ENCODE assay signal across 8 cellular contexts in the genomic region with DNA sequence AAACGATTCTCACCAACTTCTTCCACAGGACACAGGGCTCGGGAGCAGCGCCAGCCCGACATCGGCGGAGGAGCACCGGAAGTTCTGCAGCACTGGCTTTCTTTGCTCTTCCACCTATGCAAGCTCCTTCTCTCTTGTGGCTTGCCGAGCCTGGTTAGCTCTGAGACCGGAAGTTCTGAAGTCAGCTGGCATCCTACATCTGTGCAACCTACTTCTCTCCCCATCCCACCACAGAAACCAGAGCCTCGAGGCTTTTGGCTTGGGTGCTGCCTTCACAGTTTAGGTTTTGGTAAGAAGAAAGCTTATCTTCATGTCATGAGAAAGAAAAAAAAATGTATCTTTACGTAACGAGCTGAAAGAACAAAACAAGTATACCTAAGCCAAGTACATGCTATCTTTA.
DNase-seq lines count a peak whose midpoint lies in the region; ATAC-seq and TF ChIP-seq lines count a peak whose summit lies in the region.

No MANE protein-coding gene starts in this region.

- peak; percentile 99 for DNase-seq in SKM-1 treated with dmso at 0.1 percent for 144 hours (lab: John Stamatoyannopoulos, UW; ENCODE audit: unreplicated experiment)
- peak; percentile 79 for DNase-seq in activated naive CD4-positive, alpha-beta T cell treated with anti-CD3 and anti-CD28 coated beads, Interleukin-2, amount 50 U/mL, for 16 hours
- peak in 30 of 49 donors; percentile 2 to 61 (median 19) for DNase-seq in substantia nigra (lab: John Stamatoyannopoulos, UW)
- DNase-seq in AG20443 (ENCODE audit: low spot score) = no peak
- DNase-seq in chondrocyte (ENCODE audit: low spot score) = no peak

- H3K27ac ChIP-seq in mucosa of rectum (ENCODE audit: low read depth in 2 of 2, low read length in 2 of 2) (peak overlapping the region; percentile 21 to 53), substantia nigra (ENCODE audit: low read depth, low read length, poor library complexity, severe bottlenecking) (no peak overlapping the region)

- peak overlapping the region; percentile 7 to 42 for H3K4me3 ChIP-seq in mucosa of rectum (ENCODE audit: low read length in 2 of 2)

- H3K27me3 Mint-ChIP-seq in chondrocyte (ENCODE audit: low read depth) = no peaks in the 10 kb centered on the region

- peaks cover 59% of the 10 kb centered on the region for H3K4me1 Mint-ChIP-seq in chondrocyte (ENCODE audit: low read depth)

- no peaks in the 10 kb centered on the region for H3K9me3 ChIP-seq in mucosa of rectum (ENCODE audit: control insufficient read depth in 2 of 2, low read length in 2 of 2)

- no peaks in the 10 kb centered on the region for H3K9me3 Mint-ChIP-seq in chondrocyte (ENCODE audit: low read depth)

- H3K27ac Mint-ChIP-seq in chondrocyte (ENCODE audit: unreplicated experiment) = no peak overlapping the region

- H3K4me3 Mint-ChIP-seq in chondrocyte (ENCODE audit: unreplicated experiment) = no peak overlapping the region

- H3K4me1 ChIP-seq in mucosa of rectum (ENCODE audit: control insufficient read depth in 2 of 2, insufficient read depth in 2 of 2, low read length in 2 of 2) = peaks cover 0 to 2% of the 10 kb centered on the region in 2 donors

- TF ChIP-seq CTCF in chondrocyte (IDR thresholded peaks at IDR 0.05) = no peak

- ATAC-seq in GM18861 (IDR thresholded peaks at IDR 0.05; ENCODE audit: unreplicated experiment) = peak; percentile 96
- ATAC-seq in HG03025 (IDR thresholded peaks at IDR 0.05; ENCODE audit: low FRiP score, unreplicated experiment) = peak; percentile 97

- no peaks in the 10 kb centered on the region for H3K36me3 ChIP-seq in mucosa of rectum (ENCODE audit: control insufficient read depth in 2 of 2, insufficient read depth in 2 of 2, low read length in 2 of 2)

- no peak overlapping the region for H3K9ac ChIP-seq in mucosa of rectum (ENCODE audit: low read depth in 1 of 2, low read length in 2 of 2)

- no peaks in the 10 kb centered on the region for H3K27me3 ChIP-seq in mucosa of rectum (ENCODE audit: control insufficient read depth in 2 of 2, insufficient read depth in 2 of 2, low read length in 2 of 2)

- H3K36me3 Mint-ChIP-seq in chondrocyte (ENCODE audit: low read depth) = no peaks in the 10 kb centered on the region

Comparison
In these comparisons a context has a peak if more than half of its experiments do, and no peak if none do; other contexts are left out.
1. DNase-seq: peak in SKM-1 treated with dmso at 0.1 percent for 144 hours (single experiment), activated naive CD4-positive, alpha-beta T cell treated with anti-CD3 and anti-CD28 coated beads, Interleukin-2, amount 50 U/mL, for 16 hours (single experiment) and substantia nigra (30 of 49); none in AG20443 (single experiment) and chondrocyte (single experiment).